Comparison of ENCODE assay signal across 8 cellular contexts in the genomic region with DNA sequence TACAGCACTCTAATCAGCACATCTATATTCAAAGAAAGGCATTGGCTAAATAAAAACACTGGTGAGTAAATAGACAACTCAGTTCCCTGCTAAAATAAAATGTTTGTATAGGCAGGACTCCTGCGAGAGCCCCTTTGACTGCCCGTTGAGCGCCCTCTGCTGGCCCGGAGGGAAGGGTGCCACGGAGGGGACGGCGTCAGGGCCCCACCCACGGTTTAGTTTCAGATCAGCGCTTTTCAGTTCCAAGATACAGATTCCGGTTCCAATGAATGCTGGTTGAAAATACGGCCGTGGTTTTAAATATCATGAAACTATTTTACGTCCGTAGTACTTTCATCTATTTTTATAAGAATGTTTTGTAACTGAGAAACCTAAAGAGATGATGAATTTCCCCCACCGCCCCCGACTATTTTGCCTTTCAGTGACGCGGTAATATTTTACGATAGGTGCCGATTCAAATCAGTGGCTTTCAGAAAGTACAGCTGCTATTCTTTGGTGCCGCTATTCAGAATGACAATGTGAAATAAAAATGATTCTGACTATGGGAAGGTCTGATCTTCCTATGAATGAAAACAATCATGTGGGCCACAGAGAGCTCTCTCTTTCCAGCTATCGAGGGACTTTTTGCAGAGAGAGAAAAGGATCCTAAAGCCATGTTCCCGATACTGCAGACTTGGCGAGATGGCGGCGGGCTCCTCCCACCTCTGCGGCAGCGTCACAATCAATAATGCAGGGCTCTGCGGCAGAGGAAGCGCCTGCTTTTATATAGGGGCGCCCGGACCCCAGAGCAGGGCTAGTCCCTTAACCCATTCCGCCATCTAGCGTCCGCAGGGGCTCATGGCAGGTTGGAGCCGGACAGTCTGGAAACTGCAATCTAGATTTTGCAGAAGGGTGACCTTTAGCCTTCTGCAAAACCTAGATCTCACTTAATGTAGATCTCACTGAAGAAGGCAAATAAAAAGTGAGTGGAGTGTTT. TPM values are rescaled to one million over a fixed set of nuclear protein-coding genes. Genes with fewer than 3 reads are reported as not detected.
DNase-seq lines count a peak whose midpoint lies in the region; ATAC-seq, FAIRE-seq and TF ChIP-seq lines count a peak whose summit lies in the region.

No MANE protein-coding gene starts in this region.

- peak; percentile 57 for FAIRE-seq in pancreas (lab: Jason Lieb, UNC)

- H3K27ac Mint-ChIP-seq in activated naive CD8-positive, alpha-beta T cell treated with anti-CD3 and anti-CD28 coated beads, Interleukin-2, amount 10 ng/mL, durations not matched to agents 7 days and 5 days, result peak overlapping the region; percentile 99

- H3K27me3 Mint-ChIP-seq in activated naive CD8-positive, alpha-beta T cell treated with anti-CD3 and anti-CD28 coated beads, Interleukin-2, amount 10 ng/mL, durations not matched to agents 7 days and 5 days, result no peaks in the 10 kb centered on the region

- peaks cover 13% of the 10 kb centered on the region for H3K4me1 Mint-ChIP-seq in activated naive CD8-positive, alpha-beta T cell treated with anti-CD3 and anti-CD28 coated beads, Interleukin-2, amount 10 ng/mL, durations not matched to agents 7 days and 5 days

- TF ChIP-seq CTCF in GM12801 (IDR thresholded peaks at IDR 0.05; ENCODE audit: extremely low read depth, insufficient read length), result peak; percentile 87
- TF ChIP-seq CTCF in pancreas (IDR thresholded peaks at IDR 0.05), result peak; percentile 84 to 91 (median 90)
- peak; percentile 93 to 96 for TF ChIP-seq CTCF in tibial artery (IDR thresholded peaks at IDR 0.05)

- peak overlapping the region; percentile 97 for H3K4me3 Mint-ChIP-seq in activated naive CD8-positive, alpha-beta T cell treated with anti-CD3 and anti-CD28 coated beads, Interleukin-2, amount 10 ng/mL, durations not matched to agents 7 days and 5 days

- DNase-seq in NCI-H1105 treated with DMSO at 0.1 percent for 48 hours (lab: John Stamatoyannopoulos, UW), result peak; percentile 96
- DNase-seq in SKM-1 treated with dmso at 0.1 percent for 144 hours (lab: John Stamatoyannopoulos, UW; ENCODE audit: unreplicated experiment), result peak; percentile 73
- DNase-seq in activated naive CD8-positive, alpha-beta T cell treated with anti-CD3 and anti-CD28 coated beads, Interleukin-2, amount 10 ng/mL, durations not matched to agents 7 days and 5 days, result peak; percentile 91
- DNase-seq in Right ventricle myocardium superior, result peak; percentile 93
- DNase-seq in pancreas, result peak; percentile 70 to 93 (median 82)
- peak; percentile 85 to 91 for DNase-seq in tibial artery

- POLR2A ChIA-PET in activated naive CD8-positive, alpha-beta T cell treated with anti-CD3 and anti-CD28 coated beads, Interleukin-2, amount 10 ng/mL, durations not matched to agents 7 days and 5 days (lab: Charles Lee), result interaction anchor here (0.6 to 3.0 kb wide), 8 partner anchors 33 to 784 kb away, joined by 3 to 12 read pairs (median 6); a partner anchor contains a TSS

- WGBS in pancreas, 2 donors, result 0 to 1% methylated on average over 36 of the region's 36 CpGs

- no peaks in the 10 kb centered on the region for H3K27me3 ChIP-seq in pancreas
- H3K27me3 ChIP-seq in tibial artery, result no peaks in the 10 kb centered on the region

- no peaks in the 10 kb centered on the region for H3K9me3 ChIP-seq in pancreas
- no peaks in the 10 kb centered on the region for H3K9me3 ChIP-seq in tibial artery

- H3K9me3 Mint-ChIP-seq in activated naive CD8-positive, alpha-beta T cell treated with anti-CD3 and anti-CD28 coated beads, Interleukin-2, amount 10 ng/mL, durations not matched to agents 7 days and 5 days, result no peaks in the 10 kb centered on the region

- no peaks in the 10 kb centered on the region for H3K36me3 Mint-ChIP-seq in activated naive CD8-positive, alpha-beta T cell treated with anti-CD3 and anti-CD28 coated beads, Interleukin-2, amount 10 ng/mL, durations not matched to agents 7 days and 5 days

- peak overlapping the region in 3 of 4 donors; percentile 25 to 79 (median 77) for H3K27ac ChIP-seq in pancreas
- peak overlapping the region; percentile 52 to 69 for H3K27ac ChIP-seq in tibial artery

- H3K4me1 ChIP-seq in pancreas, result peaks cover 0 to 6% (median 4%) of the 10 kb centered on the region in 3 donors
- H3K4me1 ChIP-seq in tibial artery, result peaks cover under 1 to 30% (median 11%) of the 10 kb centered on the region in 4 donors

- intact Hi-C loops in Right ventricle myocardium superior (cut with DNase I) (loop anchor here (2.0 kb wide), 1 partner anchor 333 kb away; no protein-coding TSS in a partner anchor), pancreas (cut with DNase I) (no loop called here), tibial artery (cut with DNase I; ENCODE audit: low total_unique reads) (loop anchor here (2.0 to 5.0 kb wide), 3 partner anchors 36 to 333 kb away; a partner anchor contains a TSS)

- H3K4me3 ChIP-seq in pancreas (peak overlapping the region; percentile 36 to 61 (median 48)), tibial artery (peak overlapping the region; percentile 51 to 62)

- ATAC-seq in HG02759 (IDR thresholded peaks at IDR 0.05; ENCODE audit: unreplicated experiment), result peak; percentile 92
- ATAC-seq in activated naive CD8-positive, alpha-beta T cell treated with anti-CD3 and anti-CD28 coated beads, Interleukin-2, amount 10 ng/mL, durations not matched to agents 7 days and 5 days (ENCODE audit: low read depth), result peak; percentile 98
- peak; percentile 96 for ATAC-seq in Right ventricle myocardium superior (ENCODE audit: poor library complexity)
- peak; percentile 96 to 98 (median 97) for ATAC-seq in pancreas

- H3K36me3 ChIP-seq in pancreas, result no peaks in the 10 kb centered on the region
- no peaks in the 10 kb centered on the region for H3K36me3 ChIP-seq in tibial artery

RNA-seq across cellular contexts. Expression of a gene that starts 10.6 kb away (rescaled TPM):
- not detected for total RNA-seq in activated naive CD8-positive, alpha-beta T cell treated with anti-CD3 and anti-CD28 coated beads, Interleukin-2, amount 10 ng/mL, durations not matched to agents 7 days and 5 days
- total RNA-seq in Right ventricle myocardium superior (not detected), pancreas (not detected)
- polyA plus RNA-seq in pancreas, result not detected

RNA-seq across cellular contexts. Expression of a gene that starts 44.0 kb away (rescaled TPM):
- 10 to 100 TPM; 27.6 to 28.2 TPM for total RNA-seq in activated naive CD8-positive, alpha-beta T cell treated with anti-CD3 and anti-CD28 coated beads, Interleukin-2, amount 10 ng/mL, durations not matched to agents 7 days and 5 days
- total RNA-seq in Right ventricle myocardium superior (27.1 TPM), pancreas (10 to 100 TPM in 2 of 6 donors, 1 to 10 TPM in 4; 7.6 to 12.3 (median 9.7) TPM)
- 10 to 100 TPM in 1 of 2 donors, 1 to 10 TPM in 1; 8.9 to 17.7 TPM for polyA plus RNA-seq in pancreas

RNA-seq across cellular contexts. Expression of a gene that starts 44.1 kb away (rescaled TPM):
- 1 to 10 TPM; 1.9 to 2.3 TPM for total RNA-seq in activated naive CD8-positive, alpha-beta T cell treated with anti-CD3 and anti-CD28 coated beads, Interleukin-2, amount 10 ng/mL, durations not matched to agents 7 days and 5 days
- total RNA-seq in Right ventricle myocardium superior (86.6 TPM), pancreas (1 to 10 TPM; 3.7 to 8.9 (median 5.1) TPM)
- 10 to 100 TPM; 10.5 to 21.8 TPM for polyA plus RNA-seq in pancreas

Comparison
In these comparisons a context has a peak if more than half of its experiments do, and no peak if none do; other contexts are left out.
1. Peak in every context shown above with its lines: DNase-seq, ATAC-seq, H3K4me3 ChIP-seq and H3K27ac ChIP-seq.
2. intact Hi-C loops: an anchor here in Right ventricle myocardium superior (2.0 kb wide) and tibial artery (2.0 to 5.0 kb wide); none called in pancreas.